ENCODE assay signal across 8 cellular contexts in the genomic region with DNA sequence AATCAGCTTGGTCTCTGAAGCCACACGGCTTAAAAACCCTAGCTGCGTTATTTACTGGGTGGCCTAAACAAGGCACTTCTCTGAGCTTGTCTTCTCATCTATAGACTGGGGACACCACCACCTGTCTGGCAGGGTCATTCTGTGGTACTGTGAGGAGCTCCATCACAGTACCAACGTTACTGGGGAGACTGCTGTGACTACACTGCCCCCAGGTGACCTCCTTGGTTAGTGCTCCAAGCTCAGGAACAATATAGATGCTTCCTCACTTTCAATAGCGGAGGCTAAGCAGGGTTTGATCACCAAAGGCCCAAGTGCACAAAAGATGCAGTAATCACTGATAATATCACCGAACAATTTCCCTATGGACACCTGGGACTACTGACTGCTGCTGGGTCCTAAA. TPM values are rescaled to one million over a fixed set of nuclear protein-coding genes. Genes with fewer than 3 reads are reported as not detected.
DNase-seq lines count a peak whose midpoint lies in the region; ATAC-seq, FAIRE-seq and TF ChIP-seq lines count a peak whose summit lies in the region.

No MANE protein-coding gene starts in this region.

- intact Hi-C loops in dorsolateral prefrontal cortex (cut with DNase I): loop anchor here in 1 of 2 donors (1.0 kb wide), 1 partner anchor 56 kb away; no protein-coding TSS in a partner anchor

- no peak for FAIRE-seq in GM19239 (lab: Jason Lieb, UNC)

- no peak overlapping the region for H3K4me3 ChIP-seq in dorsolateral prefrontal cortex

- H3K27ac ChIP-seq in dorsolateral prefrontal cortex: no peak overlapping the region

- peak; percentile 58 for TF ChIP-seq CTCF in LNCAP (IDR thresholded peaks at IDR 0.05)
- peak in 55 of 56 donors; percentile 19 to 72 (median 52) for TF ChIP-seq CTCF in dorsolateral prefrontal cortex (IDR thresholded peaks at IDR 0.05 in 54 of 56, conservative IDR thresholded peaks at IDR 0.05 in 2 of 56; ENCODE audit: low read depth in 1 of 56, partially characterized antibody in 56 of 56)

- no peaks in the 10 kb centered on the region for H3K27me3 ChIP-seq in dorsolateral prefrontal cortex

- ATAC-seq in SK-N-SH treated with all-trans-retinoic acid at 6 μM for 48 hours (peak; percentile 94), GM21576 (IDR thresholded peaks at IDR 0.05; ENCODE audit: unreplicated experiment) (no peak)

- peak; percentile 49 for DNase-seq in ACHN
- peak; percentile 70 for DNase-seq in GM03348 (ENCODE audit: low spot score)
- DNase-seq in dorsolateral prefrontal cortex: peak in 3 of 10 donors; percentile 45 to 64 (median 48)
- peak; percentile 63 for DNase-seq in myocyte (ENCODE audit: low read depth)
- no peak for DNase-seq in GM19239 (ENCODE audit: insufficient read length, low spot score)

- in situ Hi-C loops in ACHN (cut with HindIII; ENCODE audit: low pct_ligation_motif_present, low pct_unique_long_range_greater_than_20kb, low sequenced_read_pairs): no loop called here

TF ChIP-seq in SK-N-SH treated with all-trans-retinoic acid at 6 μM for 48 hours, 23 proteins besides CTCF, POLR2A, EP300 and RAD21:
- TF ChIP-seq, protein P1, sequence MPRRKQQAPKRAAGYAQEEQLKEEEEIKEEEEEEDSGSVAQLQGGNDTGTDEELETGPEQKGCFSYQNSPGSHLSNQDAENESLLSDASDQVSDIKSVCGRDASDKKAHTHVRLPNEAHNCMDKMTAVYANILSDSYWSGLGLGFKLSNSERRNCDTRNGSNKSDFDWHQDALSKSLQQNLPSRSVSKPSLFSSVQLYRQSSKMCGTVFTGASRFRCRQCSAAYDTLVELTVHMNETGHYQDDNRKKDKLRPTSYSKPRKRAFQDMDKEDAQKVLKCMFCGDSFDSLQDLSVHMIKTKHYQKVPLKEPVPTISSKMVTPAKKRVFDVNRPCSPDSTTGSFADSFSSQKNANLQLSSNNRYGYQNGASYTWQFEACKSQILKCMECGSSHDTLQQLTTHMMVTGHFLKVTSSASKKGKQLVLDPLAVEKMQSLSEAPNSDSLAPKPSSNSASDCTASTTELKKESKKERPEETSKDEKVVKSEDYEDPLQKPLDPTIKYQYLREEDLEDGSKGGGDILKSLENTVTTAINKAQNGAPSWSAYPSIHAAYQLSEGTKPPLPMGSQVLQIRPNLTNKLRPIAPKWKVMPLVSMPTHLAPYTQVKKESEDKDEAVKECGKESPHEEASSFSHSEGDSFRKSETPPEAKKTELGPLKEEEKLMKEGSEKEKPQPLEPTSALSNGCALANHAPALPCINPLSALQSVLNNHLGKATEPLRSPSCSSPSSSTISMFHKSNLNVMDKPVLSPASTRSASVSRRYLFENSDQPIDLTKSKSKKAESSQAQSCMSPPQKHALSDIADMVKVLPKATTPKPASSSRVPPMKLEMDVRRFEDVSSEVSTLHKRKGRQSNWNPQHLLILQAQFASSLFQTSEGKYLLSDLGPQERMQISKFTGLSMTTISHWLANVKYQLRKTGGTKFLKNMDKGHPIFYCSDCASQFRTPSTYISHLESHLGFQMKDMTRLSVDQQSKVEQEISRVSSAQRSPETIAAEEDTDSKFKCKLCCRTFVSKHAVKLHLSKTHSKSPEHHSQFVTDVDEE (CRISPR knock-in tag; IDR thresholded peaks at IDR 0.05): no peak
- TF ChIP-seq SNAI2 (CRISPR knock-in tag; IDR thresholded peaks at IDR 0.05) (no peak), ZFP3 (CRISPR knock-in tag; IDR thresholded peaks at IDR 0.05) (no peak), ZNF70 (CRISPR knock-in tag; IDR thresholded peaks at IDR 0.05) (no peak), ZNF565 (CRISPR knock-in tag; conservative IDR thresholded peaks at IDR 0.05; ENCODE audit: low read depth) (no peak), TCF4 (CRISPR knock-in tag; IDR thresholded peaks at IDR 0.05; ENCODE audit: borderline replicate concordance) (no peak), ZC3H10 (CRISPR knock-in tag; IDR thresholded peaks at IDR 0.05) (no peak), ISL1 (CRISPR knock-in tag; IDR thresholded peaks at IDR 0.05) (no peak), ZFP30 (CRISPR knock-in tag; IDR thresholded peaks at IDR 0.05) (no peak), TOX (CRISPR knock-in tag; IDR thresholded peaks at IDR 0.05; ENCODE audit: borderline replicate concordance) (no peak), PPARA (CRISPR knock-in tag; IDR thresholded peaks at IDR 0.05; ENCODE audit: borderline replicate concordance) (no peak), OSR1 (CRISPR knock-in tag; IDR thresholded peaks at IDR 0.05) (no peak)
- TF ChIP-seq, protein P2, sequence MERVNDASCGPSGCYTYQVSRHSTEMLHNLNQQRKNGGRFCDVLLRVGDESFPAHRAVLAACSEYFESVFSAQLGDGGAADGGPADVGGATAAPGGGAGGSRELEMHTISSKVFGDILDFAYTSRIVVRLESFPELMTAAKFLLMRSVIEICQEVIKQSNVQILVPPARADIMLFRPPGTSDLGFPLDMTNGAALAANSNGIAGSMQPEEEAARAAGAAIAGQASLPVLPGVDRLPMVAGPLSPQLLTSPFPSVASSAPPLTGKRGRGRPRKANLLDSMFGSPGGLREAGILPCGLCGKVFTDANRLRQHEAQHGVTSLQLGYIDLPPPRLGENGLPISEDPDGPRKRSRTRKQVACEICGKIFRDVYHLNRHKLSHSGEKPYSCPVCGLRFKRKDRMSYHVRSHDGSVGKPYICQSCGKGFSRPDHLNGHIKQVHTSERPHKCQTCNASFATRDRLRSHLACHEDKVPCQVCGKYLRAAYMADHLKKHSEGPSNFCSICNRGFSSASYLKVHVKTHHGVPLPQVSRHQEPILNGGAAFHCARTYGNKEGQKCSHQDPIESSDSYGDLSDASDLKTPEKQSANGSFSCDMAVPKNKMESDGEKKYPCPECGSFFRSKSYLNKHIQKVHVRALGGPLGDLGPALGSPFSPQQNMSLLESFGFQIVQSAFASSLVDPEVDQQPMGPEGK (CRISPR knock-in tag; IDR thresholded peaks at IDR 0.05; ENCODE audit: borderline replicate concordance): no peak
TF ChIP-seq in SK-N-SH treated with all-trans-retinoic acid at 6 μM for 48 hours: peak in this region for 0.

RNA-seq across cellular contexts. Expression of a gene that starts 18.9 kb away (rescaled TPM):
- total RNA-seq in dorsolateral prefrontal cortex: 100 to 1,000 TPM in 117 of 120 experiments, 10 to 100 TPM in 3; 80.9 to 227 (median 172) TPM
- 41.9 and 51.4 TPM in 2 replicates for total RNA-seq in myocyte
- polyA plus RNA-seq in myocyte (2012): 56.3 TPM

RNA-seq across cellular contexts. Expression of a gene that starts 20.2 kb away (rescaled TPM):
- total RNA-seq in dorsolateral prefrontal cortex (1 to 10 TPM in 5 of 120 experiments, under 1 TPM in 27, not detected in 88; 0.26 to 1.4 (median 0.52) TPM), myocyte (not detected in 2 replicates)
- not detected for polyA plus RNA-seq in myocyte (2012)

RNA-seq across cellular contexts. Expression of a gene that starts 26.4 kb away (rescaled TPM):
- total RNA-seq in dorsolateral prefrontal cortex: 10 to 100 TPM; 30.8 to 53.0 (median 40.0) TPM
- total RNA-seq in myocyte: 91.8 and 108 TPM in 2 replicates
- 110 TPM for polyA plus RNA-seq in myocyte (2012)

RNA-seq across cellular contexts. Expression of a gene that starts 31.8 kb away (rescaled TPM):
- total RNA-seq in dorsolateral prefrontal cortex: 1 to 10 TPM in 104 of 120 experiments, under 1 TPM in 16; 0.21 to 8.0 (median 2.2) TPM
- total RNA-seq in myocyte: not detected in 2 replicates
- polyA plus RNA-seq in myocyte (2012): 0.03 TPM

RNA-seq across cellular contexts. Expression of a gene that starts 36.7 kb away (rescaled TPM):
- 100 to 1,000 TPM in 119 of 120 experiments, 10 to 100 TPM in 1; 98.1 to 297 (median 159) TPM for total RNA-seq in dorsolateral prefrontal cortex
- total RNA-seq in myocyte: 76.1 and 94.4 TPM in 2 replicates
- polyA plus RNA-seq in myocyte (2012): 115 TPM
